Comparison of ENCODE assay signal across 9 cellular contexts in genomic region chr4:56530269-56531148, GRCh38. TPM values are rescaled to one million over a fixed set of nuclear protein-coding genes. Genes with fewer than 3 reads are reported as not detected.
DNase-seq lines count a peak whose midpoint lies in the region; ATAC-seq and TF ChIP-seq lines count a peak whose summit lies in the region.
"Had no signal": no experiment of that assay in that cellular context is flagged by ENCODE, and none has a peak within 500 bp of the region (broad histone marks: within the 10 kb centered on the region; RNA-seq: fewer than 3 reads in every experiment).

No MANE protein-coding gene starts in this region.

- no peaks in the 10 kb centered on the region for H3K36me3 ChIP-seq in left lung

- no peaks in the 10 kb centered on the region for H3K9me3 ChIP-seq in left lung

- H3K4me3 ChIP-seq in coronary artery (peak overlapping the region; percentile 73), left lung (peak overlapping the region; percentile 41 to 47)

- TF ChIP-seq CTCF in coronary artery (IDR thresholded peaks at IDR 0.05) (no peak), left lung (IDR thresholded peaks at IDR 0.05) (no peak)

- intact Hi-C loops in left lung (cut with DNase I): no loop called here

- H3K4me1 ChIP-seq in left lung: peaks cover 0 to 8% of the 10 kb centered on the region in 2 donors

- peak; percentile 52 for DNase-seq in SIG-M5 treated with dmso at 0.1 percent for 504 hours (lab: John Stamatoyannopoulos, UW; ENCODE audit: unreplicated experiment)
- DNase-seq in SIG-M5 (lab: John Stamatoyannopoulos, UW): no peak
- DNase-seq in NCI-H446 (lab: John Stamatoyannopoulos, UW): peak; percentile 44 to 84
- DNase-seq in activated CD4-positive, alpha-beta T cell treated with anti-CD3 and anti-CD28 coated beads for 48 hours: peak; percentile 89
- peak; percentile 84 for DNase-seq in coronary artery (ENCODE audit: low spot score)
- peak; percentile 89 to 93 for DNase-seq in left lung
- DNase-seq in stimulated activated CD4-positive, alpha-beta T cell treated with anti-CD3 and anti-CD28 coated beads, Interleukin-1b, Interleukin-23, amount 100 ng/mL, for 4 hours (ENCODE audit: low read depth in 2 of 2): peak; percentile 76 to 81
- DNase-seq: DND-41 had no signal

- ATAC-seq in HG03060 (IDR thresholded peaks at IDR 0.05; ENCODE audit: low read depth, unreplicated experiment): peak; percentile 52
- peak; percentile 100 for ATAC-seq in left lung

- peaks cover 5 to 49% of the 10 kb centered on the region in 2 donors for H3K27me3 ChIP-seq in left lung

- H3K27ac ChIP-seq in coronary artery (no peak overlapping the region), left lung (no peak overlapping the region)

RNA-seq across cellular contexts. Expression of gene ARL9, which starts 24.9 kb away (rescaled TPM):
- under 1 TPM in 1 of 2 donors, not detected in 1; 0.15 TPM for total RNA-seq in left lung
